In the genomic region with DNA sequence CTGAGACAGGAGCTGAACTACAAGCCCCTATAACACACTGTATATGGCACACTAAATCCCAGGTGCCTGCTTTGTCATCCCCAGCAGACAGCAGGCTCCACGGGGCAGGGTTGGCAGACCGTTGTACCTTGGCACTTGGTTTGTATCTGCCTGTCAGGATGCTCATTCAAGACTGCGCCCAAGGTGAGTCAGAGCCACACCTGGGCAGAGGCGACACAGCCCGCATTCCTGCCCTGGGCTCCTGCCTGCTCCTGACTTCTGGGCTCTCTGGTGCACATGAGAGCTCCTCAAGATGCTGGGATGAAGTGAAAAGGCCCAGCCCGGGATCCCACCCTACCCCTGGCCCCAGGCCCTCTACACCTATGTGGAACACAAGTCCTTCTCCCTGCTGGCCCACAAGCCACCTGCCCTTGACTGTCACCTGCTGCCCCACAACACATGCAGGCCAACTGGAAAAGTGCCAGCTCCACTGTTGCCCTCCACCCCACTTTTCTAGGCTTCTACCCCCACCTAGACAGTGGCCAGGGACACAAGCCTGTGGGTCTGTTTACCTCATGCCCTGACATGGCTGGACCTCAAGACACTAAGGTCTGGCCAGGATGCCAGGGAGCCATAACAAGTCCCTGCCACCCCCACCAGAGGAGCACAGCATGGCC, we compare ENCODE assay signal across 10 cellular contexts. TPM values are rescaled to one million over a fixed set of nuclear protein-coding genes. Genes with fewer than 3 reads are reported as not detected.
DNase-seq lines count a peak whose midpoint lies in the region; ATAC-seq, FAIRE-seq and TF ChIP-seq lines count a peak whose summit lies in the region.
"Had no signal": no experiment of that assay in that cellular context is flagged by ENCODE, and none has a peak within 500 bp of the region (broad histone marks: within the 10 kb centered on the region; RNA-seq: fewer than 3 reads in every experiment).

No MANE protein-coding gene starts in this region.

- H3K4me3 ChIP-seq in fibroblast of lung (replicated peaks in 1 of 4; ENCODE audit: control extremely low read depth in 1 of 4, insufficient read depth in 1 of 4, low read depth in 3 of 4, low read length in 4 of 4) (no peak overlapping the region), gastrocnemius medialis (no peak overlapping the region)

- peaks cover 90% of the 10 kb centered on the region for H3K79me2 ChIP-seq in fibroblast of lung (ENCODE audit: control insufficient read depth, insufficient read depth, low read length)

- H3K27ac Mint-ChIP-seq in HFFc6 = peak overlapping the region; percentile 62

- in situ Hi-C loops in gastrocnemius medialis (cut with MboI; ENCODE audit: low sequenced_read_pairs in 4 of 4) = loop anchor here in 1 of 4 donors (10.0 kb wide), 1 partner anchor 50 kb away; no protein-coding TSS in a partner anchor

- no peaks in the 10 kb centered on the region for H3K9me3 Mint-ChIP-seq in HFFc6

- no peak for FAIRE-seq in RCC 7860 (lab: Jason Lieb, UNC)
- FAIRE-seq: GM18507 had no signal

- peaks cover 95% of the 10 kb centered on the region for H3K4me1 Mint-ChIP-seq in HFFc6 (ENCODE audit: low read depth)

- no peak overlapping the region for H3K9ac ChIP-seq in fibroblast of lung (ENCODE audit: insufficient read depth, low read length)

- peaks cover 2% of the 10 kb centered on the region for H4K20me1 ChIP-seq in fibroblast of lung (ENCODE audit: control insufficient read depth, extremely low read depth, insufficient read depth, low read length)

- no peak overlapping the region for H3K4me2 ChIP-seq in fibroblast of lung (ENCODE audit: extremely low read depth, insufficient read depth, low read length)

- H3K36me3 Mint-ChIP-seq in HFFc6 (ENCODE audit: low read depth) = no peaks in the 10 kb centered on the region

- H3K9me3 ChIP-seq in fibroblast of lung (ENCODE audit: control insufficient read depth, insufficient read depth, low read depth, low read length) (no peaks in the 10 kb centered on the region), gastrocnemius medialis (no peaks in the 10 kb centered on the region)

- H3K4me3 Mint-ChIP-seq in HFFc6 = no peak overlapping the region

- H3K4me1 ChIP-seq in fibroblast of lung (ENCODE audit: control insufficient read depth, extremely low read depth, insufficient read depth, low read length) (peaks cover 64% of the 10 kb centered on the region), gastrocnemius medialis (peaks cover 93 to 100% of the 10 kb centered on the region in 2 donors)

- peak; percentile 25 to 28 for ATAC-seq in gastrocnemius medialis

- intact Hi-C loops in gastrocnemius medialis (cut with DNase I; ENCODE audit: low total_unique reads) = no loop called here

- DNase-seq in HFFc6 (no peak), fibroblast of lung (ENCODE audit: low read depth in 2 of 2) (no peak), gastrocnemius medialis (peak in 1 of 2 donors; percentile 58), RCC 7860 (ENCODE audit: low spot score) (no peak), GOT3 (lab: John Stamatoyannopoulos, UW) (no peak), NCI-H2227 (lab: John Stamatoyannopoulos, UW; ENCODE audit: unreplicated experiment) (no peak), DMS153 (lab: John Stamatoyannopoulos, UW) (no peak)
- DNase-seq: NK-92 treated with Interleukin-12 subunit alpha and Interleukin-12 subunit beta, amount 100 ng/mL, for 24 hours had no signal

- H3K36me3 ChIP-seq in fibroblast of lung (ENCODE audit: control insufficient read depth, insufficient read depth, low read length) (peaks cover 2% of the 10 kb centered on the region), gastrocnemius medialis (no peaks in the 10 kb centered on the region)

- peak overlapping the region; percentile 27; the same call in 1 of the 2 replicates for H3K27ac ChIP-seq in VCaP
- H3K27ac ChIP-seq in fibroblast of lung (ENCODE audit: insufficient read depth, low read length) = peak overlapping the region; percentile 17
- H3K27ac ChIP-seq in gastrocnemius medialis = peak overlapping the region; percentile 71 to 85 (median 80)

- H3K27me3 ChIP-seq in fibroblast of lung (ENCODE audit: control insufficient read depth, insufficient read depth, low read length) (no peaks in the 10 kb centered on the region), gastrocnemius medialis (no peaks in the 10 kb centered on the region)

- H3K27me3 Mint-ChIP-seq in HFFc6 (ENCODE audit: insufficient read depth) = peaks cover 2% of the 10 kb centered on the region

- no peak for TF ChIP-seq CTCF in HFFc6 (IDR thresholded peaks at IDR 0.05)
- no peak for TF ChIP-seq CTCF in VCaP (conservative IDR thresholded peaks at IDR 0.05)
- TF ChIP-seq CTCF in fibroblast of lung (conservative IDR thresholded peaks at IDR 0.05 in 1 of 2, IDR thresholded peaks at IDR 0.05 in 1 of 2; ENCODE audit: low read depth in 1 of 2, low read length in 2 of 2) = no peak
- TF ChIP-seq CTCF in gastrocnemius medialis (IDR thresholded peaks at IDR 0.05 in 4 of 5, conservative IDR thresholded peaks at IDR 0.05 in 1 of 5) = no peak

- no peak for TF ChIP-seq POLR2A in gastrocnemius medialis (IDR thresholded peaks at IDR 0.05)

- no peak overlapping the region for H2AFZ ChIP-seq in fibroblast of lung (ENCODE audit: low read length)

RNA-seq across cellular contexts. Expression of gene PNMA1, which starts 30.8 kb away (rescaled TPM):
- 10 to 100 TPM; 51.1 to 60.9 (median 53.2) TPM for total RNA-seq in HFFc6 (2021; fragmentation: NEBNext Ultra II Directional; extraction: Animal tissue kit (Norgen Biotek cat#: 25700))
- 11.6 and 19.5 TPM in 2 replicates for total RNA-seq in fibroblast of lung
- 44.5 and 46.8 TPM in 2 replicates for polyA plus RNA-seq in fibroblast of lung
- 57.0 and 66.6 TPM in 2 replicates for polyA plus RNA-seq in fibroblast of lung (2012)
- 11.5 and 12.8 TPM in 2 replicates for polyA minus RNA-seq in fibroblast of lung (ENCODE audit: low replicate concordance)
- total RNA-seq in gastrocnemius medialis = 10 to 100 TPM in 1 of 4 donors, 1 to 10 TPM in 3; 7.6 to 18.5 (median 8.8) TPM

Comparison
In these comparisons a context has a peak if more than half of its experiments do, and no peak if none do; other contexts are left out.
1. H3K27ac ChIP-seq: peak in every context shown above with its lines; median percentile 80 in gastrocnemius medialis; 27 in VCaP; 17 in fibroblast of lung.